Comparison of ENCODE assay signal across 30 cellular contexts in genomic region chr10:16751244-16751643, GRCh38.
"Had no signal": no experiment of that assay in that cellular context is flagged by ENCODE, and none has a peak within 500 bp of the region (broad histone marks: within the 10 kb centered on the region; RNA-seq: fewer than 3 reads in every experiment).

No MANE protein-coding gene starts in this region.

- FAIRE-seq: endometrium had no signal

- H3K4me1 ChIP-seq: ascending aorta, breast epithelium, colonic mucosa, esophagus squamous epithelium, gastroesophageal sphincter had no signal

- H3K4me3 ChIP-seq: ascending aorta, breast epithelium, cardiac muscle cell, colonic mucosa, esophagus squamous epithelium, gastroesophageal sphincter, heart right ventricle had no signal

- DNase-seq: activated CD4-positive, alpha-beta memory T cell treated with anti-CD3 and anti-CD28 coated beads, Interleukin-2, amount 10 ng/mL, durations not matched to agents 7 days and 5 days; activated CD4-positive, alpha-beta T cell treated with anti-CD3 and anti-CD28 coated beads for 1 hour; activated CD4-positive, alpha-beta T cell treated with anti-CD3 and anti-CD28 coated beads for 4 hours; activated CD4-positive, alpha-beta T cell treated with anti-CD3 and anti-CD28 coated beads, Interleukin-2, amount 10 ng/mL, durations not matched to agents 7 days and 5 days; activated CD4-positive, alpha-beta T cell treated with anti-CD3 and anti-CD28 coated beads, Interleukin-2, amount 50 U/mL, for 4 hours; activated CD8-positive, alpha-beta memory T cell treated with anti-CD3 and anti-CD28 coated beads, Interleukin-2, amount 50 U/mL, for 48 hours; activated gamma-delta T cell; activated naive CD4-positive, alpha-beta T cell; activated naive CD4-positive, alpha-beta T cell treated with anti-CD3 and anti-CD28 coated beads, Interleukin-2, amount 10 ng/mL, durations not matched to agents 7 days and 5 days; activated naive CD8-positive, alpha-beta T cell treated with anti-CD3 and anti-CD28 coated beads, Interleukin-2, amount 10 ng/mL, durations not matched to agents 7 days and 5 days; activated T-cell treated with anti-CD3 and anti-CD28 coated beads for 4 hours; activated T-cell treated with anti-CD3 and anti-CD28 coated beads, Interleukin-2, amount 50 U/mL, for 24 hours; activated T-cell treated with anti-CD3 and anti-CD28 coated beads, Interleukin-2, amount 50 U/mL, for 72 hours; central memory CD4-positive, alpha-beta T cell; cerebellar nuclear complex; colonic mucosa; effector CD8-positive, alpha-beta T cell; esophagus squamous epithelium; foreskin melanocyte; heart right ventricle; T-helper 17 cell had no signal

- H3K9me3 Mint-ChIP-seq: activated CD4-positive, alpha-beta memory T cell treated with anti-CD3 and anti-CD28 coated beads, Interleukin-2, amount 10 ng/mL, durations not matched to agents 7 days and 5 days; activated CD4-positive, alpha-beta T cell treated with anti-CD3 and anti-CD28 coated beads, Interleukin-2, amount 10 ng/mL, durations not matched to agents 7 days and 5 days; activated naive CD4-positive, alpha-beta T cell treated with anti-CD3 and anti-CD28 coated beads, Interleukin-2, amount 10 ng/mL, durations not matched to agents 7 days and 5 days; activated naive CD4-positive, alpha-beta T cell treated with anti-CD3 and anti-CD28 coated beads, Interleukin-2, amount 50 U/mL, for 72 hours; activated naive CD8-positive, alpha-beta T cell treated with anti-CD3 and anti-CD28 coated beads, Interleukin-2, amount 10 ng/mL, durations not matched to agents 7 days and 5 days; activated T-cell treated with anti-CD3 and anti-CD28 coated beads, Interleukin-2, amount 50 U/mL, for 24 hours; activated T-cell treated with anti-CD3 and anti-CD28 coated beads, Interleukin-2, amount 50 U/mL, for 72 hours; brain; T-helper 2 cell treated with Interferon-gamma antibody and Interleukin-4, amounts not matched to agents 5 μg/mL and 100 μg/mL, for 36 hours had no signal

- H3K27ac Mint-ChIP-seq: activated CD4-positive, alpha-beta memory T cell treated with anti-CD3 and anti-CD28 coated beads, Interleukin-2, amount 10 ng/mL, durations not matched to agents 7 days and 5 days; activated CD4-positive, alpha-beta T cell treated with anti-CD3 and anti-CD28 coated beads, Interleukin-2, amount 10 ng/mL, durations not matched to agents 7 days and 5 days; activated naive CD4-positive, alpha-beta T cell treated with anti-CD3 and anti-CD28 coated beads, Interleukin-2, amount 10 ng/mL, durations not matched to agents 7 days and 5 days; activated naive CD4-positive, alpha-beta T cell treated with anti-CD3 and anti-CD28 coated beads, Interleukin-2, amount 50 U/mL, for 72 hours; activated naive CD8-positive, alpha-beta T cell treated with anti-CD3 and anti-CD28 coated beads, Interleukin-2, amount 10 ng/mL, durations not matched to agents 7 days and 5 days; activated T-cell treated with anti-CD3 and anti-CD28 coated beads, Interleukin-2, amount 50 U/mL, for 24 hours; activated T-cell treated with anti-CD3 and anti-CD28 coated beads, Interleukin-2, amount 50 U/mL, for 72 hours; T-helper 17 cell; T-helper 2 cell treated with Interferon-gamma antibody and Interleukin-4, amounts not matched to agents 5 μg/mL and 100 μg/mL, for 36 hours had no signal

- H3K27me3 Mint-ChIP-seq: activated CD4-positive, alpha-beta memory T cell treated with anti-CD3 and anti-CD28 coated beads, Interleukin-2, amount 10 ng/mL, durations not matched to agents 7 days and 5 days; activated CD4-positive, alpha-beta T cell treated with anti-CD3 and anti-CD28 coated beads, Interleukin-2, amount 10 ng/mL, durations not matched to agents 7 days and 5 days; activated naive CD4-positive, alpha-beta T cell treated with anti-CD3 and anti-CD28 coated beads, Interleukin-2, amount 10 ng/mL, durations not matched to agents 7 days and 5 days; activated naive CD8-positive, alpha-beta T cell treated with anti-CD3 and anti-CD28 coated beads, Interleukin-2, amount 10 ng/mL, durations not matched to agents 7 days and 5 days; activated T-cell treated with anti-CD3 and anti-CD28 coated beads, Interleukin-2, amount 50 U/mL, for 24 hours; brain; T-helper 17 cell had no signal

- ATAC-seq: activated naive CD4-positive, alpha-beta T cell treated with anti-CD3 and anti-CD28 coated beads, Interleukin-2, amount 50 U/mL, for 72 hours; activated T-cell treated with anti-CD3 and anti-CD28 coated beads, Interleukin-2, amount 50 U/mL, for 72 hours; gastroesophageal sphincter; heart right ventricle; T-helper 17 cell had no signal

- H3K4me1 Mint-ChIP-seq: activated CD4-positive, alpha-beta memory T cell treated with anti-CD3 and anti-CD28 coated beads, Interleukin-2, amount 10 ng/mL, durations not matched to agents 7 days and 5 days; activated CD4-positive, alpha-beta T cell treated with anti-CD3 and anti-CD28 coated beads, Interleukin-2, amount 10 ng/mL, durations not matched to agents 7 days and 5 days; activated naive CD4-positive, alpha-beta T cell treated with anti-CD3 and anti-CD28 coated beads, Interleukin-2, amount 10 ng/mL, durations not matched to agents 7 days and 5 days; activated naive CD8-positive, alpha-beta T cell treated with anti-CD3 and anti-CD28 coated beads, Interleukin-2, amount 10 ng/mL, durations not matched to agents 7 days and 5 days had no signal

- H3K4me3 Mint-ChIP-seq: activated CD4-positive, alpha-beta memory T cell treated with anti-CD3 and anti-CD28 coated beads, Interleukin-2, amount 10 ng/mL, durations not matched to agents 7 days and 5 days; activated CD4-positive, alpha-beta T cell treated with anti-CD3 and anti-CD28 coated beads, Interleukin-2, amount 10 ng/mL, durations not matched to agents 7 days and 5 days; activated naive CD4-positive, alpha-beta T cell treated with anti-CD3 and anti-CD28 coated beads, Interleukin-2, amount 10 ng/mL, durations not matched to agents 7 days and 5 days; activated naive CD8-positive, alpha-beta T cell treated with anti-CD3 and anti-CD28 coated beads, Interleukin-2, amount 10 ng/mL, durations not matched to agents 7 days and 5 days; activated T-cell treated with anti-CD3 and anti-CD28 coated beads, Interleukin-2, amount 50 U/mL, for 24 hours; activated T-cell treated with anti-CD3 and anti-CD28 coated beads, Interleukin-2, amount 50 U/mL, for 72 hours; brain; T-helper 17 cell; T-helper 2 cell treated with Interferon-gamma antibody and Interleukin-4, amounts not matched to agents 5 μg/mL and 100 μg/mL, for 36 hours had no signal

- H3K36me3 ChIP-seq: breast epithelium, colonic mucosa had no signal

- H3K27ac ChIP-seq: ascending aorta, breast epithelium, cardiac muscle cell, colonic mucosa, epithelial cell of prostate, esophagus squamous epithelium, gastroesophageal sphincter, heart right ventricle had no signal

- H3K9me3 ChIP-seq: ascending aorta, breast epithelium, colonic mucosa, esophagus squamous epithelium, gastroesophageal sphincter, heart right ventricle had no signal

- H3K27me3 ChIP-seq: ascending aorta, breast epithelium, cardiac muscle cell, colonic mucosa, esophagus squamous epithelium, gastroesophageal sphincter, heart right ventricle had no signal
